In the genomic region with DNA sequence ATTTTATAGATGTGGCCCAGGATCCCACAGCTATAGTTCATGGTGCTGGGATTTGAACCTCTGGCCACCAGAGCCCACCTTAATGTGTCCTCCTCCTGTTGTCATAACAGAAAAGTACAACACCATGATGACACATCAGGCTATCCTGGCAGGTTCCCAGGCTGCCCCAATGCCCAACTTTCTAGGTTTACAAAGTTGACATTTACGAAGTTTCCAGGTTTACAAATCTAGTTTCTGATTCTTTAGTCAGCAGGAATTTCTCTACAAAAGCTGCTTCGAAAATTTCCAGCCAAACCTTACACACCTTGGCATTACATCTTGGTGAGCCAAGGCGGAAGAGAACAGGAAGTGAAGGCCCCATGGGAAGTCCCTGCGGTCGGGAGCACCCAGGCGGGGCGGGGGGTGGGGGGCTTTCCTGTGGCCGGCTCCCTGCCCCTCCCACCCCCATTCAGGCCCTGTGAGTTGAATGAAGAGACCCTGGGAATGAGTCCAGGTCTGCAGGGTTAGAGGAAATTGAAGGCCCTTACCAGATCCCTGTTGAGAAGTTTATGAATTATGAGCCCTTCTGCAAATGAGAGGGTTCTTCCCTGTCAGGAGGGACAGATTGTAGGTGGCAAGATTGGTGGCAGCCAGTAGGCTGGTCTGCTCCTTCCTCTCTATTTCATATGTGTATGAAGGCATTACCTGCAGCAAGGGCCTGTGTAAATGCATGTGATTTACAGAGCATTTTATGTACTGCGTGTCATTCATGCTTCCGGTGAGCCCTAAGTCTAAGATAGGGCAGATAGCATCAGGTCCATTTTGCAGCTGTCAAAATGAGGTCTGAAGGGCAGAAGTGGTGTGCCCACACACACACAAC, we compare ENCODE assay signal across 11 cellular contexts. TPM values are rescaled to one million over a fixed set of nuclear protein-coding genes. Genes with fewer than 3 reads are reported as not detected.
DNase-seq lines count a peak whose midpoint lies in the region; ATAC-seq and TF ChIP-seq lines count a peak whose summit lies in the region.
"Had no signal": no experiment of that assay in that cellular context is flagged by ENCODE, and none has a peak within 500 bp of the region (broad histone marks: within the 10 kb centered on the region; RNA-seq: fewer than 3 reads in every experiment).

No MANE protein-coding gene starts in this region.

- no peaks in the 10 kb centered on the region for H3K27me3 ChIP-seq in BLaER1 treated with 17β-estradiol and CSF1 and Interleukin-3, amounts not matched to agents 10 nM and 100 nM
- H3K27me3 ChIP-seq in PC-3 (ENCODE audit: low read length): no peaks in the 10 kb centered on the region
- no peaks in the 10 kb centered on the region for H3K27me3 ChIP-seq in esophagus (ENCODE audit: control insufficient read depth in 1 of 2, insufficient read depth in 2 of 2, low read length in 2 of 2)

- CTCF ChIA-PET in PC-3 (lab: Charles Lee): interaction anchor here (0.6 to 1.6 kb wide), 2 partner anchors 14 to 36 kb away, joined by 3 to 6 read pairs; no protein-coding TSS in a partner anchor

- no TSS peak for BruUV-seq in PC-3 (replicated peaks; lab: Mats Ljungman, UMichigan)

- H3K4me1 ChIP-seq in BLaER1 treated with 17β-estradiol and CSF1 and Interleukin-3, amounts not matched to agents 10 nM and 100 nM: peaks cover 19 to 99% (median 46%) of the 10 kb centered on the region in 10 experiments
- H3K4me1 ChIP-seq in PC-3 (ENCODE audit: insufficient read depth, low read length) (peaks cover 34% of the 10 kb centered on the region), esophagus (ENCODE audit: control insufficient read depth in 2 of 2, insufficient read depth in 2 of 2, low read length in 1 of 2) (peaks cover 4 to 33% of the 10 kb centered on the region in 2 donors)
- H3K4me1 ChIP-seq: Caco-2 had no signal

- intact Hi-C loops in PC-3 (cut with micrococcal nuclease): no loop called here

- no peaks in the 10 kb centered on the region for H3K9me3 ChIP-seq in BLaER1 treated with 17β-estradiol and CSF1 and Interleukin-3, amounts not matched to agents 10 nM and 100 nM (replicated peaks in 1 of 11)
- H3K9me3 ChIP-seq in PC-3 (ENCODE audit: low read length): no peaks in the 10 kb centered on the region
- H3K9me3 ChIP-seq in esophagus (ENCODE audit: control insufficient read depth in 2 of 2, insufficient read depth in 1 of 2, low read depth in 1 of 2, low read length in 1 of 2): no peaks in the 10 kb centered on the region
- H3K9me3 ChIP-seq: Caco-2 had no signal

- H3K27ac ChIP-seq in BLaER1 treated with 17β-estradiol and CSF1 and Interleukin-3, amounts not matched to agents 10 nM and 100 nM: peak overlapping the region in 6 of 11 experiments; percentile 6 to 61 (median 32); a peak in 10 of 22 replicates
- peak overlapping the region; percentile 92 for H3K27ac ChIP-seq in PC-3 (ENCODE audit: low read length)
- H3K27ac ChIP-seq in esophagus (ENCODE audit: low read depth in 2 of 2, low read length in 1 of 2): peak overlapping the region; percentile 90 to 99

- H3F3A ChIP-seq in PC-3 (ENCODE audit: low read length, unreplicated experiment): no peaks in the 10 kb centered on the region

- peak; percentile 72 for DNase-seq in PC-3
- no peak for DNase-seq in COLO829 (ENCODE audit: low spot score)
- no peak for DNase-seq in NCI-H2107 treated with DMSO at 0.1 percent for 48 hours (lab: John Stamatoyannopoulos, UW; ENCODE audit: unreplicated experiment)
- no peak for DNase-seq in SK-N-DZ (ENCODE audit: low spot score)
- DNase-seq: Caco-2, head of caudate nucleus had no signal

- H3K9me2 ChIP-seq in PC-3 (replicated peaks; ENCODE audit: low read length): no peaks in the 10 kb centered on the region

- no peaks in the 10 kb centered on the region for H3K36me3 ChIP-seq in BLaER1 treated with 17β-estradiol and CSF1 and Interleukin-3, amounts not matched to agents 10 nM and 100 nM
- H3K36me3 ChIP-seq in PC-3 (ENCODE audit: low read depth, low read length) (no peaks in the 10 kb centered on the region), esophagus (ENCODE audit: control insufficient read depth in 2 of 2, insufficient read depth in 2 of 2, low read length in 1 of 2) (no peaks in the 10 kb centered on the region)

- no peak for TF ChIP-seq CTCF in PC-3 (conservative IDR thresholded peaks at IDR 0.05; ENCODE audit: low read depth, low read length)

- POLR2A ChIA-PET in PC-3 (lab: Charles Lee; ENCODE audit: unreplicated experiment): no interaction called here

- ATAC-seq in GM19452 (IDR thresholded peaks at IDR 0.05; ENCODE audit: unreplicated experiment) (peak; percentile 76), PC-3 (peak; percentile 12; the same call in 1 of the 2 replicates), GM21528 (IDR thresholded peaks at IDR 0.05; ENCODE audit: low FRiP score, unreplicated experiment) (no peak)

- no peak overlapping the region for H3K4me3 ChIP-seq in BLaER1 treated with 17β-estradiol and CSF1 and Interleukin-3, amounts not matched to agents 10 nM and 100 nM
- H3K4me3 ChIP-seq in PC-3 (ENCODE audit: low read length) (no peak overlapping the region), esophagus (ENCODE audit: low read depth in 1 of 2, low read length in 2 of 2) (peak overlapping the region in 1 of 2 donors; percentile 9)

- H3K4me2 ChIP-seq in BLaER1 treated with 17β-estradiol and CSF1 and Interleukin-3, amounts not matched to agents 10 nM and 100 nM: peak overlapping the region; percentile 61 to 93 (median 81)
- H3K4me2 ChIP-seq in PC-3 (ENCODE audit: low read length): peak overlapping the region; percentile 55

- H2AFZ ChIP-seq in PC-3 (ENCODE audit: low read length): peak overlapping the region; percentile 8; the same call in 1 of the 2 replicates

- 48 to 52% methylated on average over 10 of the region's 10 CpGs for WGBS in esophagus, 2 donors

- no peaks in the 10 kb centered on the region for H3K79me2 ChIP-seq in PC-3 (ENCODE audit: low read length)

- no peak overlapping the region for H3K9ac ChIP-seq in BLaER1 treated with 17β-estradiol and CSF1 and Interleukin-3, amounts not matched to agents 10 nM and 100 nM
- peak overlapping the region; percentile 64 for H3K9ac ChIP-seq in PC-3 (ENCODE audit: low read length)

- no peaks in the 10 kb centered on the region for H4K20me1 ChIP-seq in BLaER1 treated with 17β-estradiol and CSF1 and Interleukin-3, amounts not matched to agents 10 nM and 100 nM
- no peaks in the 10 kb centered on the region for H4K20me1 ChIP-seq in PC-3 (ENCODE audit: low read length)

RNA-seq across cellular contexts. Expression of a gene that starts 11.1 kb away (rescaled TPM):
- 1.3 and 8.2 TPM in 2 replicates for total RNA-seq in PC-3 (2014; rRNA removed)
- 1,000 to 10,000 TPM; 1,363 to 2,112 TPM for polyA plus RNA-seq in esophagus
- polyA plus RNA-seq in SK-N-DZ (2014; cell fraction: cytosol; rRNA removed): not detected in 2 replicates
- polyA plus RNA-seq in SK-N-DZ (2014; cell fraction: nucleus; rRNA removed): not detected in 2 replicates
- total RNA-seq: Caco-2, neural crest cell had no signal

RNA-seq across cellular contexts. Expression of a gene that starts 48.6 kb away (rescaled TPM):
- not detected in 2 replicates for total RNA-seq in PC-3 (2014; rRNA removed)
- polyA plus RNA-seq in esophagus: under 1 TPM; 0.18 to 0.51 TPM
- not detected in 2 replicates for polyA plus RNA-seq in SK-N-DZ (2014; cell fraction: cytosol; rRNA removed)
- polyA plus RNA-seq in SK-N-DZ (2014; cell fraction: nucleus; rRNA removed): not detected in 2 replicates
- total RNA-seq: Caco-2, neural crest cell had no signal

RNA-seq across cellular contexts. Expression of a gene that starts 57.3 kb away (rescaled TPM):
- 0.36 TPM in 1 of 2 replicates, not detected in the other for total RNA-seq in PC-3 (2014; rRNA removed)
- polyA plus RNA-seq in esophagus: 10 to 100 TPM; 25.9 to 38.4 TPM
- polyA plus RNA-seq in SK-N-DZ (2014; cell fraction: cytosol; rRNA removed): not detected in 2 replicates
- not detected in 2 replicates for polyA plus RNA-seq in SK-N-DZ (2014; cell fraction: nucleus; rRNA removed)
- total RNA-seq: Caco-2, neural crest cell had no signal

RNA-seq across cellular contexts. Expression of a gene that starts 57.4 kb away (rescaled TPM):
- 46.6 and 60.3 TPM in 2 replicates for total RNA-seq in PC-3 (2014; rRNA removed)
- polyA plus RNA-seq in esophagus: 10 to 100 TPM; 18.1 to 32.6 TPM
- not detected in 2 replicates for polyA plus RNA-seq in SK-N-DZ (2014; cell fraction: cytosol; rRNA removed)
- polyA plus RNA-seq in SK-N-DZ (2014; cell fraction: nucleus; rRNA removed): not detected in 2 replicates

Comparison
In these comparisons a context has a peak if more than half of its experiments do, and no peak if none do; other contexts are left out.
1. H3K27ac ChIP-seq: peak in every context shown above with its lines; median percentile 94 in esophagus; 92 in PC-3; 32 in BLaER1 treated with 17β-estradiol and CSF1 and Interleukin-3, amounts not matched to agents 10 nM and 100 nM.